ENCODE assay signal across 1 cellular context in genomic region chr4:146522098-146522861, GRCh38.
TF ChIP-seq lines count a peak whose summit lies in the region.

No MANE protein-coding gene starts in this region.

TF ChIP-seq in HepG2, 621 proteins besides CTCF, POLR2A, EP300 and RAD21 (continued from another document and continues in another):
- TF ChIP-seq ZNF407 (CRISPR knock-in tag; IDR thresholded peaks at IDR 0.05; ENCODE audit: not compliant biosample characterization) (peak; percentile 78), ZNF790 (CRISPR knock-in tag; IDR thresholded peaks at IDR 0.05; ENCODE audit: borderline replicate concordance) (peak; percentile 92), SMAD1 (CRISPR knock-in tag; IDR thresholded peaks at IDR 0.05; ENCODE audit: borderline replicate concordance, low read depth) (0 out of 2 replicates have a peak, but pooled peaks have one; percentile 30), PHF20 (CRISPR knock-in tag; IDR thresholded peaks at IDR 0.05) (peak; percentile 55; the same call in 1 of the 2 replicates), FOXO4 (CRISPR knock-in tag; conservative IDR thresholded peaks at IDR 0.05) (0 out of 2 replicates have a peak, but pooled peaks have one; percentile 20), GZF1 (CRISPR knock-in tag; IDR thresholded peaks at IDR 0.05) (peak; percentile 100), MTERF4 (CRISPR knock-in tag; IDR thresholded peaks at IDR 0.05) (peak; percentile 94), PCBP1 (IDR thresholded peaks at IDR 0.05; ENCODE audit: borderline replicate concordance, low read depth, low read length) (no peak), ZSCAN12 (CRISPR knock-in tag; IDR thresholded peaks at IDR 0.05) (0 out of 2 replicates have a peak, but pooled peaks have one; percentile 45), ATF7 (IDR thresholded peaks at IDR 0.05) (peak; percentile 43), ATF7 (CRISPR knock-in tag; IDR thresholded peaks at IDR 0.05) (no peak), THAP9 (CRISPR knock-in tag; IDR thresholded peaks at IDR 0.05; ENCODE audit: borderline replicate concordance) (peak; percentile 75; the same call in 1 of the 2 replicates), ONECUT2 (CRISPR knock-in tag; IDR thresholded peaks at IDR 0.05) (no peak), ADNP (CRISPR knock-in tag; IDR thresholded peaks at IDR 0.05) (no peak), ZSCAN25 (CRISPR knock-in tag; IDR thresholded peaks at IDR 0.05) (peak; percentile 59; the same call in 1 of the 2 replicates), ZNF337 (CRISPR knock-in tag; IDR thresholded peaks at IDR 0.05; ENCODE audit: borderline replicate concordance, low read depth) (peak; percentile 75; the same call in 1 of the 2 replicates), HINFP (CRISPR knock-in tag; IDR thresholded peaks at IDR 0.05; ENCODE audit: low read depth) (no peak), ZNF281 (CRISPR knock-in tag; IDR thresholded peaks at IDR 0.05; ENCODE audit: borderline replicate concordance) (peak; percentile 92), ZNF292 (CRISPR knock-in tag; IDR thresholded peaks at IDR 0.05; ENCODE audit: borderline replicate concordance, low read depth) (0 out of 2 replicates have a peak, but pooled peaks have one; percentile 30), ARNT (IDR thresholded peaks at IDR 0.05) (no peak), HIC2 (CRISPR knock-in tag; IDR thresholded peaks at IDR 0.05; ENCODE audit: low read depth) (no peak), NR2C2 (CRISPR knock-in tag; IDR thresholded peaks at IDR 0.05; ENCODE audit: borderline replicate concordance) (peak; percentile 19; the same call in 1 of the 2 replicates), ZBTB25 (CRISPR knock-in tag; IDR thresholded peaks at IDR 0.05) (no peak), ZNF225 (CRISPR knock-in tag; IDR thresholded peaks at IDR 0.05) (peak; percentile 79), HNRNPL (IDR thresholded peaks at IDR 0.05; ENCODE audit: low read depth, low read length) (0 out of 2 replicates have a peak, but pooled peaks have one; percentile 35), ATF2 (CRISPR knock-in tag; IDR thresholded peaks at IDR 0.05) (peak; percentile 63; the same call in 1 of the 2 replicates), PBX3 (CRISPR knock-in tag; IDR thresholded peaks at IDR 0.05; ENCODE audit: borderline replicate concordance) (no peak), SMARCE1 (IDR thresholded peaks at IDR 0.05; ENCODE audit: borderline replicate concordance) (no peak), BORCS8-MEF2B (CRISPR knock-in tag; IDR thresholded peaks at IDR 0.05) (0 out of 2 replicates have a peak, but pooled peaks have one; percentile 36)
